ENCODE assay signal across 9 cellular contexts in the genomic region with DNA sequence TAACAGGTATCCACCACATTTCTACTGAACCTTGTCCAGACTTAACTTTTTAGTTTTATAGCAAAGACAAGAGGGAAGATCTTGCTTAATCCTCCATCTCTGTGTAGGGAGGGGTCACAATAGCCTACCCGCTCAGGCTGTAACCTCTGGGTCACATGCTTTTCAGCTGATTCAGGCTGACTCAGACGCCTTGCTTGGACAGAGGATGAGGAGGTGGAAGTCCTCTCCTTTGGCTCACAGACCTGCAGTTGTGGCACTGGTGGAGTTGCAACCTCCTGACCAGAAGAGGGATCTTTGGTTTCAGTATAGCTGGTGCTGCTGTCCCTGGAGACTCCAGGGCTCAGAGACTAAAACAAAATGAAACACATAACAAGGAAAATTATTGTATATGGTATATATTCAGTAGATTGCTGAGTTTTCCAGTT. TPM values are rescaled to one million over a fixed set of nuclear protein-coding genes. Genes with fewer than 3 reads are reported as not detected.
DNase-seq lines count a peak whose midpoint lies in the region; ATAC-seq, FAIRE-seq and TF ChIP-seq lines count a peak whose summit lies in the region.
"Had no signal": no experiment of that assay in that cellular context is flagged by ENCODE, and none has a peak within 500 bp of the region (broad histone marks: within the 10 kb centered on the region; RNA-seq: fewer than 3 reads in every experiment).

No MANE protein-coding gene starts in this region.

- H3K36me3 Mint-ChIP-seq in osteocyte (ENCODE audit: unreplicated experiment) = peaks cover 52% of the 10 kb centered on the region

- TF ChIP-seq CTCF in fibroblast of villous mesenchyme (IDR thresholded peaks at IDR 0.05; ENCODE audit: insufficient read depth, low read depth, low read length) (no peak), osteocyte (IDR thresholded peaks at IDR 0.05) (no peak)

- peak; percentile 80 for DNase-seq in RCC 7860 (ENCODE audit: low spot score)
- DNase-seq in fibroblast of villous mesenchyme (ENCODE audit: low read depth) = peak; percentile 98
- no peak for DNase-seq in osteocyte (ENCODE audit: extremely low spot score, unreplicated experiment)
- DNase-seq in cerebellar cortex (ENCODE audit: low spot score) = no peak
- DNase-seq in NCI-H69 (lab: John Stamatoyannopoulos, UW) = no peak
- DNase-seq in effector CD8-positive, alpha-beta T cell (lab: John Stamatoyannopoulos, UW) = no peak
- DNase-seq: activated CD4-positive, alpha-beta T cell treated with anti-CD3 and anti-CD28 coated beads, Interleukin-2, amount 10 ng/mL, durations not matched to agents 7 days and 5 days had no signal

- peak overlapping the region; percentile 14 for H3K4me3 Mint-ChIP-seq in osteocyte (ENCODE audit: unreplicated experiment)
- H3K4me3 Mint-ChIP-seq: activated CD4-positive, alpha-beta T cell treated with anti-CD3 and anti-CD28 coated beads, Interleukin-2, amount 10 ng/mL, durations not matched to agents 7 days and 5 days had no signal

- H3K9ac ChIP-seq in BLaER1 treated with 17β-estradiol and CSF1 and Interleukin-3, amounts not matched to agents 10 nM and 100 nM = peak overlapping the region in 10 of 11 experiments; percentile 11 to 73 (median 42); a peak in 13 of 22 replicates

- H3K4me1 ChIP-seq in BLaER1 treated with 17β-estradiol and CSF1 and Interleukin-3, amounts not matched to agents 10 nM and 100 nM = peaks cover 0 to 61% (median 18%) of the 10 kb centered on the region in 10 experiments; a peak in 17 of 20 replicates

- H3K4me1 Mint-ChIP-seq in osteocyte (ENCODE audit: unreplicated experiment) = peaks cover 29% of the 10 kb centered on the region
- H3K4me1 Mint-ChIP-seq: activated CD4-positive, alpha-beta T cell treated with anti-CD3 and anti-CD28 coated beads, Interleukin-2, amount 10 ng/mL, durations not matched to agents 7 days and 5 days had no signal

- H3K9me3 Mint-ChIP-seq in osteocyte (ENCODE audit: unreplicated experiment) = no peaks in the 10 kb centered on the region
- H3K9me3 Mint-ChIP-seq: activated CD4-positive, alpha-beta T cell treated with anti-CD3 and anti-CD28 coated beads, Interleukin-2, amount 10 ng/mL, durations not matched to agents 7 days and 5 days had no signal

- H3K27me3 ChIP-seq in BLaER1 treated with 17β-estradiol and CSF1 and Interleukin-3, amounts not matched to agents 10 nM and 100 nM = no peaks in the 10 kb centered on the region

- no peaks in the 10 kb centered on the region for H3K27me3 Mint-ChIP-seq in osteocyte (ENCODE audit: unreplicated experiment)
- H3K27me3 Mint-ChIP-seq: activated CD4-positive, alpha-beta T cell treated with anti-CD3 and anti-CD28 coated beads, Interleukin-2, amount 10 ng/mL, durations not matched to agents 7 days and 5 days had no signal

- H3K9me3 ChIP-seq in BLaER1 treated with 17β-estradiol and CSF1 and Interleukin-3, amounts not matched to agents 10 nM and 100 nM (replicated peaks in 1 of 11) = no peaks in the 10 kb centered on the region

- peak overlapping the region; percentile 86 for H3K27ac Mint-ChIP-seq in osteocyte (ENCODE audit: unreplicated experiment)

- H3K4me2 ChIP-seq in BLaER1 treated with 17β-estradiol and CSF1 and Interleukin-3, amounts not matched to agents 10 nM and 100 nM = peak overlapping the region in 4 of 11 experiments; percentile 17 to 82 (median 60); a peak in 8 of 22 replicates

- no peak for ATAC-seq in HG03280 (IDR thresholded peaks at IDR 0.05; ENCODE audit: unreplicated experiment)

- H3K4me3 ChIP-seq in BLaER1 treated with 17β-estradiol and CSF1 and Interleukin-3, amounts not matched to agents 10 nM and 100 nM = no peak overlapping the region
- H3K4me3 ChIP-seq in fibroblast of villous mesenchyme (ENCODE audit: low read depth, low read length) = no peak overlapping the region

- H3K27ac ChIP-seq in BLaER1 treated with 17β-estradiol and CSF1 and Interleukin-3, amounts not matched to agents 10 nM and 100 nM = peak overlapping the region in 10 of 11 experiments; percentile 1 to 82 (median 45); a peak in 13 of 22 replicates

- H4K20me1 ChIP-seq in BLaER1 treated with 17β-estradiol and CSF1 and Interleukin-3, amounts not matched to agents 10 nM and 100 nM = peaks cover 0 to 77% (median 34%) of the 10 kb centered on the region in 11 experiments; a peak in 14 of 22 replicates

- FAIRE-seq in RCC 7860 (lab: Jason Lieb, UNC) = peak; percentile 87

- peaks cover 99 to 100% (median 100%) of the 10 kb centered on the region in 11 experiments for H3K36me3 ChIP-seq in BLaER1 treated with 17β-estradiol and CSF1 and Interleukin-3, amounts not matched to agents 10 nM and 100 nM

RNA-seq across cellular contexts. Expression of a gene that starts 16.2 kb away (rescaled TPM):
- 93.1 and 106 TPM in 2 replicates for total RNA-seq in fibroblast of villous mesenchyme
- total RNA-seq in osteocyte = 219 and 241 TPM in 2 replicates

RNA-seq across cellular contexts. Expression of a gene that starts 16.6 kb away (rescaled TPM):
- total RNA-seq in fibroblast of villous mesenchyme (48.0 and 66.1 TPM in 2 replicates), osteocyte (51.8 and 61.3 TPM in 2 replicates)

RNA-seq across cellular contexts. Expression of a gene that starts 21.4 kb away (rescaled TPM):
- total RNA-seq in fibroblast of villous mesenchyme = 6.4 and 10.8 TPM in 2 replicates
- 13.3 and 13.7 TPM in 2 replicates for total RNA-seq in osteocyte

RNA-seq across cellular contexts. Expression of a gene that starts 26.1 kb away (rescaled TPM):
- total RNA-seq in fibroblast of villous mesenchyme = not detected in 2 replicates
- total RNA-seq in osteocyte = not detected in 2 replicates
- total RNA-seq: activated CD4-positive, alpha-beta T cell treated with anti-CD3 and anti-CD28 coated beads, Interleukin-2, amount 10 ng/mL, durations not matched to agents 7 days and 5 days had no signal

RNA-seq across cellular contexts. Expression of a gene that starts 36.7 kb away (rescaled TPM):
- not detected in 2 replicates for total RNA-seq in fibroblast of villous mesenchyme
- total RNA-seq in osteocyte = not detected in 2 replicates

Comparison
In these comparisons a context has a peak if more than half of its experiments do, and no peak if none do; other contexts are left out.
1. DNase-seq: peak in RCC 7860 (single experiment) and fibroblast of villous mesenchyme (single experiment); none in osteocyte (single experiment), cerebellar cortex (single experiment), NCI-H69 (single experiment) and effector CD8-positive, alpha-beta T cell (single experiment).